10 cellular contexts compared by ENCODE assay signal in the genomic region with DNA sequence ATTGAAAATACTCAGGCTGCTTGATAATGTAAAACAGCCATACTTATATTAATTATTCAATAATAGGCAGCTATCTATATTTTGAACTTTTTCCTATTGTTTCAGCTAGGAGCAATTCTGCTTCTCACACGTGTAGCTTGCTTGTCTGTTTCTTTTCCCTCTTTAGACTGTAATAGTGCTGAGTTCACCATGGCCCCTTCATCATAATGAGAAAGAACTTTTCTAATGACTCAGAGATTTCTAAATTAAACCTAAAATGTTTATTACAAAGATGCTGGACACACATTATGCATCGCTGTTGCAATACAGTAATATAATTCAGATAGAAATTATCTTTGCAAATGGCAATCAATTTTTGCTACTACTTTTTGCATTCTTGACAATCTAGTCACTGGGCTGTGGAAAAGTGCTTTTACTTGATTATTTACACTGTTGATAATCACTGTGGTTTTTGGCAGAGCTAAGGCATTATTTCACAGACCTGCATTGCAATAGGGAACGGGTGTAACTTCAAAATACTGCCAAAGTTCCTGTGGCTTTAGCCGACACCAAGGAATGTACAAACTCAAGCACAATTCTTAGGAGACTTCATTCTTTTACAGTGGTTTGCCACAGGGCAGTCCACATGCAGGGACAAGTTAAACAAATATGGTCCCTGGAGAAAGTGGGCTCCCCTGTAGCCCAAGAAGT.
DNase-seq lines count a peak whose midpoint lies in the region; ATAC-seq and TF ChIP-seq lines count a peak whose summit lies in the region.
"Had no signal": no experiment of that assay in that cellular context is flagged by ENCODE, and none has a peak within 500 bp of the region (broad histone marks: within the 10 kb centered on the region; RNA-seq: fewer than 3 reads in every experiment).

No MANE protein-coding gene starts in this region.

- no peaks in the 10 kb centered on the region for H3K9me3 ChIP-seq in muscle layer of duodenum (ENCODE audit: control insufficient read depth in 1 of 2, low read length in 2 of 2)

- POLR2A ChIA-PET in AG04449 (lab: Yijun Ruan, JAX): interaction anchor here (0.7 to 1.3 kb wide), 4 partner anchors 10 to 425 kb away, joined by 3 to 6 read pairs (median 3); no protein-coding TSS in a partner anchor

- H3K27me3 ChIP-seq in muscle layer of duodenum (ENCODE audit: low read depth, low read length): no peaks in the 10 kb centered on the region

- no peak for TF ChIP-seq CTCF in AG04449 (IDR thresholded peaks at IDR 0.05; ENCODE audit: insufficient read depth, low read length, missing control alignments)

- no peaks in the 10 kb centered on the region for H3K36me3 ChIP-seq in muscle layer of duodenum (ENCODE audit: control insufficient read depth in 1 of 2, insufficient read depth in 2 of 2, low read length in 2 of 2)

- H3K4me1 ChIP-seq in muscle layer of duodenum (ENCODE audit: control insufficient read depth in 1 of 2, insufficient read depth in 2 of 2, low read length in 2 of 2): no peaks in the 10 kb centered on the region

- peak overlapping the region; percentile 95 for H3K27ac ChIP-seq in epithelial cell of prostate
- H3K27ac ChIP-seq in muscle layer of duodenum (ENCODE audit: low read length): peak overlapping the region; percentile 49

- ATAC-seq in HG03442 (IDR thresholded peaks at IDR 0.05; ENCODE audit: unreplicated experiment): no peak
- no peak for ATAC-seq in GM18498 (IDR thresholded peaks at IDR 0.05; ENCODE audit: unreplicated experiment)

- CTCF ChIA-PET in AG04449 (lab: Yijun Ruan, JAX): interaction anchor here (0.6 kb wide), 1 partner anchor 472 kb away, joined by 3 read pairs; no protein-coding TSS in a partner anchor

- DNase-seq in AG04449 (ENCODE audit: low read depth, low spot score): peak; percentile 100
- DNase-seq in NCI-H2196 treated with DMSO at 0.1 percent for 48 hours (lab: John Stamatoyannopoulos, UW; ENCODE audit: unreplicated experiment): peak; percentile 68
- DNase-seq in epithelial cell of prostate (ENCODE audit: low read depth, low spot score): peak; percentile 98
- no peak for DNase-seq in DMS114 treated with DMSO at 0.1 percent for 48 hours (lab: John Stamatoyannopoulos, UW; ENCODE audit: unreplicated experiment)
- no peak for DNase-seq in activated naive CD4-positive, alpha-beta T cell treated with anti-CD3 and anti-CD28 coated beads, Interleukin-2, amount 50 U/mL, for 16 hours
- DNase-seq: activated CD8-positive, alpha-beta memory T cell treated with anti-CD3 and anti-CD28 coated beads, Interleukin-2, amount 50 U/mL, for 48 hours; COR-L47 had no signal

- H3K4me3 ChIP-seq in AG04449 (ENCODE audit: low read depth, low read length) (no peak overlapping the region), muscle layer of duodenum (ENCODE audit: low read depth in 1 of 2, low read length in 2 of 2) (no peak overlapping the region)

Comparison
In these comparisons a context has a peak if more than half of its experiments do, and no peak if none do; other contexts are left out.
1. DNase-seq: peak in AG04449 (single experiment), NCI-H2196 treated with DMSO at 0.1 percent for 48 hours (single experiment) and epithelial cell of prostate (single experiment); none in DMS114 treated with DMSO at 0.1 percent for 48 hours (single experiment) and activated naive CD4-positive, alpha-beta T cell treated with anti-CD3 and anti-CD28 coated beads, Interleukin-2, amount 50 U/mL, for 16 hours (single experiment).